ENCODE assay signal across 15 cellular contexts in genomic region chr16:57096793-57097192, GRCh38. TPM values are rescaled to one million over a fixed set of nuclear protein-coding genes. Genes with fewer than 3 reads are reported as not detected.
DNase-seq lines count a peak whose midpoint lies in the region; ATAC-seq, FAIRE-seq and TF ChIP-seq lines count a peak whose summit lies in the region.
"Had no signal": no experiment of that assay in that cellular context is flagged by ENCODE, and none has a peak within 500 bp of the region (broad histone marks: within the 10 kb centered on the region; RNA-seq: fewer than 3 reads in every experiment).

No MANE protein-coding gene starts in this region.

- H3K4me3 Mint-ChIP-seq in endothelial cell (ENCODE audit: unreplicated experiment): peak overlapping the region; percentile 80

- H3K27me3 Mint-ChIP-seq in endothelial cell (ENCODE audit: unreplicated experiment): peaks cover 3% of the 10 kb centered on the region

- intact Hi-C loops in pancreas (cut with DNase I) (loop anchor here in 1 of 3 donors (10.0 kb wide), 1 partner anchor 328 kb away; no protein-coding TSS in a partner anchor), kidney (cut with DNase I) (no loop called here)

- DNase-seq in endothelial cell (ENCODE audit: low spot score) (no peak), substantia nigra (lab: John Stamatoyannopoulos, UW) (no peak), pancreas (no peak), kidney (no peak)
- DNase-seq: 8988T; C1 segment of cervical spinal cord; Caco-2; CD4-positive, CD25-positive, alpha-beta regulatory T cell had no signal

- H3K4me1 Mint-ChIP-seq in endothelial cell (ENCODE audit: unreplicated experiment): peaks cover 35% of the 10 kb centered on the region

- H3K4me1 ChIP-seq in BLaER1 (peaks cover 62% of the 10 kb centered on the region), HEK293 (ENCODE audit: control insufficient read depth, insufficient read depth, low read length) (no peaks in the 10 kb centered on the region; the same call in 1 of the 2 replicates), pancreas (peaks cover 0 to 5% (median 0%) of the 10 kb centered on the region in 3 donors), kidney (ENCODE audit: control insufficient read depth in 1 of 2, insufficient read depth in 1 of 2, low read depth in 1 of 2, low read length in 2 of 2) (peaks cover 6 to 10% of the 10 kb centered on the region in 2 donors)

- no peak for FAIRE-seq in pancreas (lab: Jason Lieb, UNC)
- no peak for FAIRE-seq in kidney (lab: Jason Lieb, UNC)
- FAIRE-seq: D721Med, G401.6, GM19239 had no signal

- H3K36me3 ChIP-seq in BLaER1 (peaks cover 15% of the 10 kb centered on the region; the same call in 1 of the 2 replicates), HEK293 (ENCODE audit: control insufficient read depth in 2 of 2, insufficient read depth in 1 of 2, low read length in 2 of 2) (no peaks in the 10 kb centered on the region), pancreas (no peaks in the 10 kb centered on the region), kidney (ENCODE audit: control insufficient read depth in 1 of 2, insufficient read depth in 2 of 2, low read length in 2 of 2) (no peaks in the 10 kb centered on the region)
- H3K36me3 ChIP-seq: HAP-1 had no signal

- H3K9me3 Mint-ChIP-seq in endothelial cell (ENCODE audit: unreplicated experiment): no peaks in the 10 kb centered on the region
- H3K9me3 Mint-ChIP-seq: CD4-positive, CD25-positive, alpha-beta regulatory T cell had no signal

- TF ChIP-seq CTCF in HEK293 (tag by site-specific recombination; IDR thresholded peaks at IDR 0.05) (no peak), endothelial cell (IDR thresholded peaks at IDR 0.05; ENCODE audit: unreplicated experiment) (no peak), pancreas (IDR thresholded peaks at IDR 0.05) (no peak), kidney (IDR thresholded peaks at IDR 0.05; ENCODE audit: borderline replicate concordance, extremely low read depth, insufficient read depth) (no peak)

- peaks cover 13% of the 10 kb centered on the region for H3K36me3 Mint-ChIP-seq in endothelial cell (ENCODE audit: low read depth, unreplicated experiment)
- H3K36me3 Mint-ChIP-seq: CD4-positive, CD25-positive, alpha-beta regulatory T cell had no signal

- POLR2A ChIA-PET in HEK293 (lab: Yijun Ruan, JAX): no interaction called here

- H3K9ac ChIP-seq in BLaER1 (no peak overlapping the region), kidney (ENCODE audit: low read length in 2 of 2) (no peak overlapping the region)

- peaks cover 85% of the 10 kb centered on the region for H4K20me1 ChIP-seq in BLaER1

- ATAC-seq in pancreas (no peak), HG03354 (IDR thresholded peaks at IDR 0.05; ENCODE audit: poor library complexity, severe bottlenecking, unreplicated experiment) (no peak)

- H3K4me3 ChIP-seq in BLaER1 (no peak overlapping the region), HEK293 (ENCODE audit: low read depth, low read length) (no peak overlapping the region), pancreas (no peak overlapping the region), kidney (ENCODE audit: low read length in 2 of 2) (no peak overlapping the region)
- H3K4me3 ChIP-seq: HAP-1 had no signal

- H3K9me3 ChIP-seq in BLaER1: no peaks in the 10 kb centered on the region
- no peaks in the 10 kb centered on the region for H3K9me3 ChIP-seq in HEK293 (ENCODE audit: control insufficient read depth, insufficient read depth, low read depth, low read length)
- no peaks in the 10 kb centered on the region for H3K9me3 ChIP-seq in pancreas
- H3K9me3 ChIP-seq in kidney (ENCODE audit: control insufficient read depth in 1 of 2, low read length in 2 of 2): no peaks in the 10 kb centered on the region
- H3K9me3 ChIP-seq: Caco-2, HAP-1 had no signal

- CTCF ChIA-PET in HEK293 (lab: Yijun Ruan, JAX): interaction anchor here (0.6 to 2.5 kb wide), 3 partner anchors 13 to 315 kb away, joined by 3 to 18 read pairs (median 3); no protein-coding TSS in a partner anchor

- H3K27ac ChIP-seq in BLaER1 (no peak overlapping the region), HEK293 (ENCODE audit: extremely low read depth, low read depth, low read length) (no peak overlapping the region), substantia nigra (ENCODE audit: low read depth, low read length, poor library complexity, severe bottlenecking) (peak overlapping the region; percentile 67), pancreas (no peak overlapping the region), kidney (ENCODE audit: low read depth in 2 of 2, low read length in 2 of 2) (no peak overlapping the region)

- 94 to 100% methylated on average over 2 of the region's 2 CpGs for WGBS in pancreas, 2 donors

- H3K27me3 ChIP-seq in BLaER1 (no peaks in the 10 kb centered on the region), pancreas (no peaks in the 10 kb centered on the region)

- peak overlapping the region; percentile 87 for H3K27ac Mint-ChIP-seq in endothelial cell (ENCODE audit: unreplicated experiment)

- H3K4me2 ChIP-seq in BLaER1: peak overlapping the region; percentile 91; the same call in 1 of the 2 replicates

TF ChIP-seq in HEK293, 187 proteins besides CTCF, POLR2A, EP300 and RAD21:
- TF ChIP-seq ZNF623 (tag by site-specific recombination; IDR thresholded peaks at IDR 0.05) (peak; percentile 94), ZNF133 (tag by site-specific recombination; IDR thresholded peaks at IDR 0.05) (no peak)

RNA-seq across cellular contexts. Expression of gene CPNE2, which starts 4.4 kb away (rescaled TPM):
- total RNA-seq in endothelial cell (ENCODE audit: unreplicated experiment): 145 TPM
- 10 to 100 TPM in 1 of 6 donors, 1 to 10 TPM in 5; 3.2 to 12.4 (median 4.3) TPM for total RNA-seq in pancreas
- 10 to 100 TPM; 14.8 to 17.1 TPM for polyA plus RNA-seq in pancreas
- total RNA-seq in kidney: 24.1 TPM
- 33.1 TPM for polyA plus RNA-seq in kidney (ENCODE audit: insufficient read depth, low read depth, low replicate concordance)
